In the genomic region with DNA sequence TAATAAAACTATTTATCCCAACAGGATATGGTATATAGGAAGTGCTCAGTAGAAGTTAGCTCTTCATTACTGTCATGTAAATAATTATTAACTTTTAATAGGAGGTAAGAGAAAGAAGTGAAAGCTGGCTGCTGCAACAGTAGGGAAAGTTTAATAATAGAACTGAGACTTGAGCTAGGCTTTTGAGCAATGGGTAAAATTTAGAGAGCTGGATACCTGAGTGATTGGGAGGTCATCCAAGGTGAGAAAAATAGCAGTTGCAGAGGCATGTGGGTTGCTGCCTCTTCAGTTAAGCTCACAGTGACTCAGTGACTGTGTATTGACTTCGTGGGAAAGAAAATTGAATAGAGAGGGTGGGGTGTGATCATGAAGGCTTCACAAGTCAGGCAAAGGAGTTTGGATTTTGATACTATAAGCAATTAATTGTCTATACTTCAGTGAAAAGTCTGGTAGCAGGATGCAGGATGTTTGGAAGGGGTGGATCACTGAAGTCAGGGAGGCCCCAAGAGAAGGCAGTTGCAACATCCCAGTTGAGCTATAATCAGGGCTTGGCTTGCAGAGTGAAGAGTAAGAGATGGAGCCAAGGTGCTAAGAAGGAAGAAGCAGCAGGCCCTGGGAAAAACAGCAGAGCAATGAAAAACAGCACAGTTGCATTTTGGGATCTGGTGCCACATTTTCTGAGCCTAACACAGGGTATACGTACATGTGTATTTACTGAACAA, we compare ENCODE assay signal across 12 cellular contexts.
DNase-seq lines count a peak whose midpoint lies in the region; ATAC-seq and TF ChIP-seq lines count a peak whose summit lies in the region.
"Had no signal": no experiment of that assay in that cellular context is flagged by ENCODE, and none has a peak within 500 bp of the region (broad histone marks: within the 10 kb centered on the region; RNA-seq: fewer than 3 reads in every experiment).

No MANE protein-coding gene starts in this region.

- H3K4me1 Mint-ChIP-seq in activated naive CD4-positive, alpha-beta T cell treated with anti-CD3 and anti-CD28 coated beads, Interleukin-2, amount 10 ng/mL, durations not matched to agents 7 days and 5 days: no peaks in the 10 kb centered on the region
- no peaks in the 10 kb centered on the region for H3K4me1 Mint-ChIP-seq in natural killer cell treated with Interleukin-12 subunit alpha and Interleukin-12 subunit beta and Interleukin-15 and Interleukin-18, amount 100 ng/mL, for 72 hours (ENCODE audit: low read depth in 2 of 2)
- H3K4me1 Mint-ChIP-seq in natural killer cell: no peaks in the 10 kb centered on the region
- H3K4me1 Mint-ChIP-seq: activated T-helper 17 cell treated with anti-CD3 and anti-CD28 coated beads, Interleukin-2, amount 50 U/mL, for 72 hours; central memory CD8-positive, alpha-beta T cell; WTC11 had no signal

- H3K27me3 Mint-ChIP-seq in activated naive CD4-positive, alpha-beta T cell treated with anti-CD3 and anti-CD28 coated beads, Interleukin-2, amount 10 ng/mL, durations not matched to agents 7 days and 5 days: peaks cover 8% of the 10 kb centered on the region
- peaks cover 9 to 10% of the 10 kb centered on the region in 2 donors for H3K27me3 Mint-ChIP-seq in natural killer cell treated with Interleukin-12 subunit alpha and Interleukin-12 subunit beta and Interleukin-15 and Interleukin-18, amount 100 ng/mL, for 72 hours
- H3K27me3 Mint-ChIP-seq in natural killer cell (ENCODE audit: low read depth in 2 of 2): peaks cover 11 to 21% of the 10 kb centered on the region in 2 donors

- H3K9me3 Mint-ChIP-seq in activated naive CD4-positive, alpha-beta T cell treated with anti-CD3 and anti-CD28 coated beads, Interleukin-2, amount 10 ng/mL, durations not matched to agents 7 days and 5 days: no peaks in the 10 kb centered on the region
- H3K9me3 Mint-ChIP-seq in natural killer cell treated with Interleukin-12 subunit alpha and Interleukin-12 subunit beta and Interleukin-15 and Interleukin-18, amount 100 ng/mL, for 72 hours: no peaks in the 10 kb centered on the region
- no peaks in the 10 kb centered on the region for H3K9me3 Mint-ChIP-seq in natural killer cell
- H3K9me3 Mint-ChIP-seq: activated T-helper 17 cell treated with anti-CD3 and anti-CD28 coated beads, Interleukin-2, amount 50 U/mL, for 72 hours had no signal

- no peak overlapping the region for H3K27ac Mint-ChIP-seq in activated naive CD4-positive, alpha-beta T cell treated with anti-CD3 and anti-CD28 coated beads, Interleukin-2, amount 10 ng/mL, durations not matched to agents 7 days and 5 days
- no peak overlapping the region for H3K27ac Mint-ChIP-seq in natural killer cell treated with Interleukin-12 subunit alpha and Interleukin-12 subunit beta and Interleukin-15 and Interleukin-18, amount 100 ng/mL, for 72 hours
- H3K27ac Mint-ChIP-seq in natural killer cell: no peak overlapping the region
- H3K27ac Mint-ChIP-seq: activated T-helper 17 cell treated with anti-CD3 and anti-CD28 coated beads, Interleukin-2, amount 50 U/mL, for 72 hours; WTC11 had no signal

- no peak overlapping the region for H3K4me3 Mint-ChIP-seq in activated naive CD4-positive, alpha-beta T cell treated with anti-CD3 and anti-CD28 coated beads, Interleukin-2, amount 10 ng/mL, durations not matched to agents 7 days and 5 days
- H3K4me3 Mint-ChIP-seq in natural killer cell treated with Interleukin-12 subunit alpha and Interleukin-12 subunit beta and Interleukin-15 and Interleukin-18, amount 100 ng/mL, for 72 hours: no peak overlapping the region
- H3K4me3 Mint-ChIP-seq in natural killer cell: no peak overlapping the region
- H3K4me3 Mint-ChIP-seq: activated T-helper 17 cell treated with anti-CD3 and anti-CD28 coated beads, Interleukin-2, amount 50 U/mL, for 72 hours; central memory CD8-positive, alpha-beta T cell; WTC11 had no signal

- no peak for TF ChIP-seq POLR2A in gastrocnemius medialis (IDR thresholded peaks at IDR 0.05)

- peak overlapping the region; percentile 42 to 65 (median 54) for H3K27ac ChIP-seq in gastrocnemius medialis
- H3K27ac ChIP-seq: RWPE1 had no signal

- peaks cover 30 to 39% of the 10 kb centered on the region in 2 donors for H3K4me1 ChIP-seq in gastrocnemius medialis

- TF ChIP-seq CTCF in fibroblast of mammary gland (conservative IDR thresholded peaks at IDR 0.05; ENCODE audit: control insufficient read depth, insufficient read depth, low read depth, low read length) (no peak), gastrocnemius medialis (IDR thresholded peaks at IDR 0.05 in 4 of 5, conservative IDR thresholded peaks at IDR 0.05 in 1 of 5) (no peak), natural killer cell (IDR thresholded peaks at IDR 0.05) (no peak)

- CTCF ChIA-PET in activated naive CD4-positive, alpha-beta T cell treated with anti-CD3 and anti-CD28 coated beads, Interleukin-2, amount 10 ng/mL, durations not matched to agents 7 days and 5 days (lab: Charles Lee): no interaction called here

- no peaks in the 10 kb centered on the region for H3K36me3 ChIP-seq in gastrocnemius medialis

- intact Hi-C loops in gastrocnemius medialis (cut with DNase I; ENCODE audit: low total_unique reads) (no loop called here), natural killer cell (cut with micrococcal nuclease) (no loop called here)

- no peaks in the 10 kb centered on the region for H3K9me3 ChIP-seq in gastrocnemius medialis

- DNase-seq in fibroblast of mammary gland (ENCODE audit: low read depth): peak; percentile 82
- peak; percentile 13 to 55 for DNase-seq in gastrocnemius medialis
- no peak for DNase-seq in activated naive CD4-positive, alpha-beta T cell treated with anti-CD3 and anti-CD28 coated beads, Interleukin-2, amount 10 ng/mL, durations not matched to agents 7 days and 5 days
- DNase-seq in natural killer cell treated with Interleukin-12 subunit alpha and Interleukin-12 subunit beta and Interleukin-15 and Interleukin-18, amount 100 ng/mL, for 72 hours (ENCODE audit: low spot score): no peak
- no peak for DNase-seq in natural killer cell

- H3K4me3 ChIP-seq in fibroblast of mammary gland (ENCODE audit: control insufficient read depth, low read depth, low read length) (no peak overlapping the region), gastrocnemius medialis (no peak overlapping the region)

- H3K36me3 Mint-ChIP-seq in activated naive CD4-positive, alpha-beta T cell treated with anti-CD3 and anti-CD28 coated beads, Interleukin-2, amount 10 ng/mL, durations not matched to agents 7 days and 5 days: no peaks in the 10 kb centered on the region
- no peaks in the 10 kb centered on the region for H3K36me3 Mint-ChIP-seq in natural killer cell treated with Interleukin-12 subunit alpha and Interleukin-12 subunit beta and Interleukin-15 and Interleukin-18, amount 100 ng/mL, for 72 hours
- H3K36me3 Mint-ChIP-seq in natural killer cell: no peaks in the 10 kb centered on the region
- H3K36me3 Mint-ChIP-seq: WTC11 had no signal

- in situ Hi-C loops in gastrocnemius medialis (cut with MboI; ENCODE audit: low sequenced_read_pairs in 4 of 4): no loop called here

- no peaks in the 10 kb centered on the region for H3K27me3 ChIP-seq in gastrocnemius medialis

- ATAC-seq in GM19395 (IDR thresholded peaks at IDR 0.05; ENCODE audit: unreplicated experiment): peak; percentile 67
- ATAC-seq in HG03378 (IDR thresholded peaks at IDR 0.05; ENCODE audit: unreplicated experiment): peak; percentile 86
- peak; percentile 88 to 91 for ATAC-seq in gastrocnemius medialis
- no peak for ATAC-seq in natural killer cell treated with Interleukin-12 subunit alpha and Interleukin-12 subunit beta and Interleukin-15 and Interleukin-18, amount 100 ng/mL, for 72 hours
- ATAC-seq in natural killer cell: no peak
- ATAC-seq in GM21723 (IDR thresholded peaks at IDR 0.05; ENCODE audit: unreplicated experiment): no peak
- ATAC-seq: activated T-helper 17 cell treated with anti-CD3 and anti-CD28 coated beads, Interleukin-2, amount 50 U/mL, for 72 hours; WTC11 had no signal

Comparison
In these comparisons a context has a peak if more than half of its experiments do, and no peak if none do; other contexts are left out.
1. ATAC-seq: peak in GM19395 (single experiment), HG03378 (single experiment) and gastrocnemius medialis (2 of 2); none in natural killer cell treated with Interleukin-12 subunit alpha and Interleukin-12 subunit beta and Interleukin-15 and Interleukin-18, amount 100 ng/mL, for 72 hours (0 of 2), natural killer cell (0 of 3) and GM21723 (single experiment).
2. DNase-seq: peak in fibroblast of mammary gland (single experiment) and gastrocnemius medialis (2 of 2); none in activated naive CD4-positive, alpha-beta T cell treated with anti-CD3 and anti-CD28 coated beads, Interleukin-2, amount 10 ng/mL, durations not matched to agents 7 days and 5 days (single experiment), natural killer cell treated with Interleukin-12 subunit alpha and Interleukin-12 subunit beta and Interleukin-15 and Interleukin-18, amount 100 ng/mL, for 72 hours (single experiment) and natural killer cell (single experiment).